In genomic region chr15:74655424-74655823, GRCh38 we compare ENCODE assay signal across 2 cellular contexts.
TF ChIP-seq lines count a peak whose summit lies in the region.

No MANE protein-coding gene starts in this region.

TF ChIP-seq in WTC11, 78 proteins besides CTCF, POLR2A, EP300 and RAD21 (continued from another document):
- TF ChIP-seq HMGXB4 (CRISPR knock-in tag; IDR thresholded peaks at IDR 0.05) = no peak

TF ChIP-seq in HepG2, 621 proteins besides CTCF, POLR2A, EP300 and RAD21 (continued from another document):
- TF ChIP-seq RERE (CRISPR knock-in tag; IDR thresholded peaks at IDR 0.05; ENCODE audit: low read depth) (no peak), E2F5 (CRISPR knock-in tag; conservative IDR thresholded peaks at IDR 0.05) (no peak)
- TF ChIP-seq, protein P1, sequence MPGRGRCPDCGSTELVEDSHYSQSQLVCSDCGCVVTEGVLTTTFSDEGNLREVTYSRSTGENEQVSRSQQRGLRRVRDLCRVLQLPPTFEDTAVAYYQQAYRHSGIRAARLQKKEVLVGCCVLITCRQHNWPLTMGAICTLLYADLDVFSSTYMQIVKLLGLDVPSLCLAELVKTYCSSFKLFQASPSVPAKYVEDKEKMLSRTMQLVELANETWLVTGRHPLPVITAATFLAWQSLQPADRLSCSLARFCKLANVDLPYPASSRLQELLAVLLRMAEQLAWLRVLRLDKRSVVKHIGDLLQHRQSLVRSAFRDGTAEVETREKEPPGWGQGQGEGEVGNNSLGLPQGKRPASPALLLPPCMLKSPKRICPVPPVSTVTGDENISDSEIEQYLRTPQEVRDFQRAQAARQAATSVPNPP (CRISPR knock-in tag; IDR thresholded peaks at IDR 0.05) = no peak
TF ChIP-seq in HepG2: peak in this region for 0.
